Comparison of ENCODE assay signal across 8 cellular contexts in genomic region chr19:45016388-45017314, GRCh38. TPM values are rescaled to one million over a fixed set of nuclear protein-coding genes. Genes with fewer than 3 reads are reported as not detected.
DNase-seq lines count a peak whose midpoint lies in the region; ATAC-seq, FAIRE-seq and TF ChIP-seq lines count a peak whose summit lies in the region.

No MANE protein-coding gene starts in this region.

- H3K4me3 ChIP-seq in OCI-LY1 (ENCODE audit: low read depth, low read length, poor library complexity, severe bottlenecking) (peak overlapping the region; percentile 43), neural cell (ENCODE audit: low read length) (no peak overlapping the region), suprapubic skin (no peak overlapping the region)

- H3K27ac ChIP-seq in OCI-LY1 (ENCODE audit: low read depth, low read length, poor library complexity, severe bottlenecking) (peak overlapping the region; percentile 100), neural cell (ENCODE audit: low read length) (no peak overlapping the region), suprapubic skin (no peak overlapping the region)

- no peak for TF ChIP-seq POLR2A in suprapubic skin (IDR thresholded peaks at IDR 0.05)

- H3K79me2 ChIP-seq in OCI-LY1 (ENCODE audit: insufficient read depth, low read length) (no peaks in the 10 kb centered on the region), neural cell (replicated peaks; ENCODE audit: insufficient read depth, low read length) (no peaks in the 10 kb centered on the region)

- H3K9me2 ChIP-seq in OCI-LY1 (ENCODE audit: low read depth, low read length) (no peaks in the 10 kb centered on the region), neural cell (ENCODE audit: insufficient read depth, low read length) (no peaks in the 10 kb centered on the region)

- H3K27me3 ChIP-seq in OCI-LY1 (ENCODE audit: insufficient read depth, low read length) (no peaks in the 10 kb centered on the region), neural cell (ENCODE audit: insufficient read depth, low read depth, low read length) (no peaks in the 10 kb centered on the region), suprapubic skin (no peaks in the 10 kb centered on the region)

- H2AFZ ChIP-seq in OCI-LY1 (ENCODE audit: low read length) (no peak overlapping the region), neural cell (ENCODE audit: low read depth, low read length) (no peak overlapping the region)

- H3K9ac ChIP-seq in OCI-LY1 (ENCODE audit: low read length) (peak overlapping the region; percentile 76), neural cell (ENCODE audit: low read length) (no peak overlapping the region)

- peaks cover 11% of the 10 kb centered on the region for H3F3A ChIP-seq in OCI-LY1 (ENCODE audit: insufficient read depth, low read length)
- H3F3A ChIP-seq in neural cell (ENCODE audit: insufficient read depth, low read length, poor library complexity, severe bottlenecking), result no peaks in the 10 kb centered on the region

- H3K4me2 ChIP-seq in OCI-LY1 (ENCODE audit: low read length) (peak overlapping the region; percentile 75), neural cell (ENCODE audit: low read length) (no peak overlapping the region)

- no peaks in the 10 kb centered on the region for H4K20me1 ChIP-seq in OCI-LY1 (ENCODE audit: insufficient read depth, low read length)
- H4K20me1 ChIP-seq in neural cell (ENCODE audit: insufficient read depth), result no peaks in the 10 kb centered on the region

- WGBS in suprapubic skin, result 55% methylated on average over 13 of the region's 13 CpGs

- H3K9me3 ChIP-seq in OCI-LY1 (ENCODE audit: low read length) (no peaks in the 10 kb centered on the region), neural cell (ENCODE audit: low read length) (no peaks in the 10 kb centered on the region), suprapubic skin (no peaks in the 10 kb centered on the region)

- no peak for TF ChIP-seq EP300 in neural cell (conservative IDR thresholded peaks at IDR 0.05; ENCODE audit: poor library complexity, severe bottlenecking)
- no peak for TF ChIP-seq EP300 in suprapubic skin (IDR thresholded peaks at IDR 0.05)

- peak; percentile 78 for TF ChIP-seq CTCF in D721Med (IDR thresholded peaks at IDR 0.05; ENCODE audit: insufficient read depth, missing control alignments)
- peak; percentile 86 for TF ChIP-seq CTCF in OCI-LY1 (IDR thresholded peaks at IDR 0.05; ENCODE audit: low read length)
- TF ChIP-seq CTCF in neural cell (IDR thresholded peaks at IDR 0.05; ENCODE audit: poor library complexity, severe bottlenecking), result peak; percentile 55
- peak; percentile 25 to 50 for TF ChIP-seq CTCF in suprapubic skin (IDR thresholded peaks at IDR 0.05)

- H3K36me3 ChIP-seq in OCI-LY1 (ENCODE audit: insufficient read depth, low read length) (peaks cover 49% of the 10 kb centered on the region), neural cell (ENCODE audit: insufficient read depth, low read length) (no peaks in the 10 kb centered on the region), suprapubic skin (peaks cover 37% of the 10 kb centered on the region)

- DNase-seq in D721Med (ENCODE audit: insufficient read length, low spot score) (peak; percentile 68), activated T-cell treated with anti-CD3 and anti-CD28 coated beads for 1 hour (ENCODE audit: low read depth) (peak; percentile 58), suprapubic skin (ENCODE audit: low spot score in 2 of 2) (peak in 1 of 2 donors; percentile 82)

- peak; percentile 70 for ATAC-seq in GM19397 (IDR thresholded peaks at IDR 0.05; ENCODE audit: unreplicated experiment)
- peak; percentile 64 for ATAC-seq in HG03565 (IDR thresholded peaks at IDR 0.05; ENCODE audit: unreplicated experiment)
- peak; percentile 89 for ATAC-seq in esophagus mucosa

- H3K4me1 ChIP-seq in OCI-LY1 (ENCODE audit: insufficient read depth, low read length, severe bottlenecking), result peaks cover 37% of the 10 kb centered on the region
- peaks cover 3% of the 10 kb centered on the region for H3K4me1 ChIP-seq in suprapubic skin

- FAIRE-seq in D721Med (lab: Jason Lieb, UNC), result no peak

- TF ChIP-seq RAD21 in neural cell (conservative IDR thresholded peaks at IDR 0.05), result peak; percentile 56

TF ChIP-seq in neural cell, 6 proteins besides CTCF, POLR2A, EP300 and RAD21:
- no peak for TF ChIP-seq MXI1 (conservative IDR thresholded peaks at IDR 0.05; ENCODE audit: poor library complexity, severe bottlenecking)
- TF ChIP-seq REST (IDR thresholded peaks at IDR 0.05; ENCODE audit: borderline replicate concordance), result no peak
- no peak for TF ChIP-seq EZH2 (IDR thresholded peaks at IDR 0.05; ENCODE audit: borderline replicate concordance, insufficient read depth, low read length, poor library complexity, severe bottlenecking)
- TF ChIP-seq POLR2AphosphoS5 (IDR thresholded peaks at IDR 0.05), result no peak
- no peak for TF ChIP-seq SMC3 (conservative IDR thresholded peaks at IDR 0.05; ENCODE audit: poor library complexity)
- TF ChIP-seq TAF1 (IDR thresholded peaks at IDR 0.05; ENCODE audit: low read depth), result no peak

RNA-seq across cellular contexts. Expression of gene RELB, which starts 15.4 kb away (rescaled TPM):
- total RNA-seq in esophagus mucosa, result 6.6 TPM
- polyA plus RNA-seq in neural cell, result 1.0 and 1.1 TPM in 2 replicates
- 1.5 TPM in 2 replicates for polyA minus RNA-seq in neural cell
- total RNA-seq in suprapubic skin, result 10 to 100 TPM in 2 of 4 donors, 1 to 10 TPM in 2; 1.4 to 16.5 (median 10.6) TPM

RNA-seq across cellular contexts. Expression of gene CLASRP, which starts 22.2 kb away (rescaled TPM):
- total RNA-seq in esophagus mucosa (30.8 TPM), suprapubic skin (100 to 1,000 TPM in 1 of 4 donors, 10 to 100 TPM in 3; 55.3 to 135 (median 84.3) TPM)
- 30.1 and 38.4 TPM in 2 replicates for polyA plus RNA-seq in neural cell
- 17.4 and 22.4 TPM in 2 replicates for polyA minus RNA-seq in neural cell

RNA-seq across cellular contexts. Expression of gene ZNF296, which starts 59.6 kb away (rescaled TPM):
- total RNA-seq in esophagus mucosa (8.1 TPM), suprapubic skin (1 to 10 TPM; 4.3 to 5.8 (median 4.9) TPM)
- 1.0 and 1.4 TPM in 2 replicates for polyA plus RNA-seq in neural cell
- 0.58 and 0.73 TPM in 2 replicates for polyA minus RNA-seq in neural cell
